ENCODE assay signal across 8 cellular contexts in the genomic region with DNA sequence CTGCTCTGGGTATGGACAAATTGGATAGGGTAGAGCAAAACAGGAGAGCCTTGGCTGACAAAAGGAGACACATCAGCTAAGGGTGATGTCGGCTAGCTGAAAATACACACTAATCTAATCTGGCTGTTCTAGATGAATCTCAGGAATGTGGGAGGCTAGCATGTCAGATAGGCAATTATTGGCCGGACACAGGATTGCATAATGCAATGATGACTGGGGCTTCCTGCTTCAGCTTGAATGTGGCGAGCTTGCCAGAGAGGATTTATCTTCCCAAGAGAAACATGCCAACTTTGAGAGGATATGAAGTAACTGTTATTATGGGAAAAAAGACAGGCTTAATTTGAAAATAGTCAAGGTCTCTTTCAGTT.
DNase-seq lines count a peak whose midpoint lies in the region; ATAC-seq and TF ChIP-seq lines count a peak whose summit lies in the region.

No MANE protein-coding gene starts in this region.

- DNase-seq in Kasumi-1 (lab: John Stamatoyannopoulos, UW) (peak; percentile 20 to 36), MCF 10A (ENCODE audit: unreplicated experiment) (peak; percentile 98), left lobe of liver (ENCODE audit: low spot score) (peak; percentile 57), transverse colon (peak; percentile 50), cerebellar cortex (ENCODE audit: low spot score) (no peak)
- DNase-seq in activated effector memory CD4-positive, alpha-beta T cell treated with anti-CD3 and anti-CD28 coated beads, Interleukin-2, amount 50 U/mL, for 16 hours = no peak
- DNase-seq in stimulated activated CD4-positive, alpha-beta T cell treated with anti-CD3 and anti-CD28 coated beads, Interleukin-4, amount 100 ng/mL, for 1 hour = no peak

- no TSS peak for BruUV-seq in MCF 10A (replicated peaks; lab: Mats Ljungman, UMichigan)

- POLR2A ChIA-PET in MCF 10A (lab: Yijun Ruan, JAX) = interaction anchor here (1.1 to 1.2 kb wide), 3 partner anchors 14 to 36 kb away, joined by 3 to 5 read pairs (median 4); no protein-coding TSS in a partner anchor

- peaks cover 20% of the 10 kb centered on the region for H3K4me1 Mint-ChIP-seq in MCF 10A (ENCODE audit: insufficient read depth, unreplicated experiment)

- H3K27me3 Mint-ChIP-seq in MCF 10A (ENCODE audit: insufficient read depth, unreplicated experiment) = no peaks in the 10 kb centered on the region

- peak overlapping the region; percentile 46 for H3K4me3 Mint-ChIP-seq in MCF 10A (ENCODE audit: unreplicated experiment)

- no peaks in the 10 kb centered on the region for H3K9me3 ChIP-seq in transverse colon

- H3K36me3 ChIP-seq in transverse colon = no peaks in the 10 kb centered on the region

- in situ Hi-C loops in transverse colon (cut with MboI; ENCODE audit: low pct_ligation_motif_present in 1 of 4, low pct_unique_long_range_greater_than_20kb in 1 of 4, low sequenced_read_pairs in 3 of 4) = no loop called here

- no peaks in the 10 kb centered on the region for H3K27me3 ChIP-seq in transverse colon

- no peak for TF ChIP-seq POLR2A in transverse colon (IDR thresholded peaks at IDR 0.05)

- WGBS in transverse colon (ENCODE audit: low coverage in 1 of 2), 2 donors = 17 to 37% methylated on average over 1 to 3 of the region's 3 CpGs

- peak overlapping the region; percentile 92 for H3K27ac Mint-ChIP-seq in MCF 10A (ENCODE audit: low read depth, unreplicated experiment)

- H3K27ac ChIP-seq in transverse colon = peak overlapping the region; percentile 22 to 75 (median 62)

- peaks cover 4% of the 10 kb centered on the region for H3K9me3 Mint-ChIP-seq in MCF 10A (ENCODE audit: unreplicated experiment)

- CTCF ChIA-PET in MCF 10A (lab: Yijun Ruan, JAX) = no interaction called here

- TF ChIP-seq EP300 in transverse colon (IDR thresholded peaks at IDR 0.05; ENCODE audit: low read depth) = peak; percentile 19

- TF ChIP-seq CTCF in MCF 10A (IDR thresholded peaks at IDR 0.05; ENCODE audit: unreplicated experiment) (no peak), transverse colon (IDR thresholded peaks at IDR 0.05) (no peak)

- H3K4me1 ChIP-seq in transverse colon = peaks cover 0 to 11% (median 5%) of the 10 kb centered on the region in 4 donors

- intact Hi-C loops in MCF 10A (cut with micrococcal nuclease) (loop anchor here (5.0 kb wide), 1 partner anchor 113 kb away; no protein-coding TSS in a partner anchor), transverse colon (cut with DNase I; ENCODE audit: low total_unique reads) (no loop called here)

- no peak overlapping the region for H3K4me3 ChIP-seq in transverse colon

- ATAC-seq in left lobe of liver = peak; percentile 90
- ATAC-seq in GM21390 (IDR thresholded peaks at IDR 0.05; ENCODE audit: unreplicated experiment) = no peak

- H3K36me3 Mint-ChIP-seq in MCF 10A (ENCODE audit: insufficient read depth, unreplicated experiment) = peaks cover 10% of the 10 kb centered on the region

Comparison
In these comparisons a context has a peak if more than half of its experiments do, and no peak if none do; other contexts are left out.
1. DNase-seq: peak in Kasumi-1 (2 of 2), MCF 10A (single experiment), left lobe of liver (single experiment) and transverse colon (single experiment); none in activated effector memory CD4-positive, alpha-beta T cell treated with anti-CD3 and anti-CD28 coated beads, Interleukin-2, amount 50 U/mL, for 16 hours (single experiment), cerebellar cortex (single experiment) and stimulated activated CD4-positive, alpha-beta T cell treated with anti-CD3 and anti-CD28 coated beads, Interleukin-4, amount 100 ng/mL, for 1 hour (single experiment).